Comparison of ENCODE assay signal across 16 cellular contexts in genomic region chr1:66642992-66643391, GRCh38.
"Had no signal": no experiment of that assay in that cellular context is flagged by ENCODE, and none has a peak within 500 bp of the region (broad histone marks: within the 10 kb centered on the region; RNA-seq: fewer than 3 reads in every experiment).

No MANE protein-coding gene starts in this region.

- H3K27ac Mint-ChIP-seq: activated naive CD4-positive, alpha-beta T cell treated with anti-CD3 and anti-CD28 coated beads for 36 hours; activated T-helper 17 cell treated with anti-CD3 and anti-CD28 coated beads, Interleukin-2, amount 50 U/mL, for 72 hours; memory B cell; naive thymus-derived CD8-positive, alpha-beta T cell; progenitor cell of endocrine pancreas; stimulated activated naive CD8-positive, alpha-beta T cell treated with anti-CD3 and anti-CD28 coated beads, Interleukin-15, Interleukin-2, amounts not matched to agents 100 ng/mL and 50 ng/mL, for 24 hours had no signal

- H3K4me1 Mint-ChIP-seq: activated T-helper 17 cell treated with anti-CD3 and anti-CD28 coated beads, Interleukin-2, amount 50 U/mL, for 72 hours; memory B cell had no signal

- ATAC-seq: activated T-helper 17 cell treated with anti-CD3 and anti-CD28 coated beads, Interleukin-2, amount 50 U/mL, for 72 hours; naive thymus-derived CD8-positive, alpha-beta T cell; right cardiac atrium had no signal

- H3K36me3 Mint-ChIP-seq: memory B cell; naive thymus-derived CD8-positive, alpha-beta T cell had no signal

- DNase-seq: activated CD4-positive, alpha-beta T cell treated with anti-CD3 and anti-CD28 coated beads, Interleukin-2, amount 50 U/mL, for 1 hour; activated naive CD4-positive, alpha-beta T cell treated with anti-CD3 and anti-CD28 coated beads for 36 hours; left ventricle myocardium inferior; naive thymus-derived CD8-positive, alpha-beta T cell; right cardiac atrium; small intestine; stimulated activated CD4-positive, alpha-beta T cell treated with anti-CD3 and anti-CD28 coated beads, Interleukin-4, amount 100 ng/mL, for 4 hours; stimulated activated CD8-positive, alpha-beta memory T cell treated with anti-CD3 and anti-CD28 coated beads, Interleukin-4, amount 100 ng/mL, for 48 hours; testis; upper lobe of left lung had no signal

- H3K4me3 ChIP-seq: ascending aorta, hepatocyte, left ventricle myocardium inferior, testis, upper lobe of left lung had no signal

- H3K9me3 Mint-ChIP-seq: activated naive CD4-positive, alpha-beta T cell treated with anti-CD3 and anti-CD28 coated beads for 36 hours; activated T-helper 17 cell treated with anti-CD3 and anti-CD28 coated beads, Interleukin-2, amount 50 U/mL, for 72 hours; memory B cell; naive thymus-derived CD8-positive, alpha-beta T cell; stimulated activated naive CD8-positive, alpha-beta T cell treated with anti-CD3 and anti-CD28 coated beads, Interleukin-15, Interleukin-2, amounts not matched to agents 100 ng/mL and 50 ng/mL, for 24 hours had no signal

- H3K4me3 Mint-ChIP-seq: activated naive CD4-positive, alpha-beta T cell treated with anti-CD3 and anti-CD28 coated beads for 36 hours; activated T-helper 17 cell treated with anti-CD3 and anti-CD28 coated beads, Interleukin-2, amount 50 U/mL, for 72 hours; memory B cell; naive thymus-derived CD8-positive, alpha-beta T cell; stimulated activated naive CD8-positive, alpha-beta T cell treated with anti-CD3 and anti-CD28 coated beads, Interleukin-15, Interleukin-2, amounts not matched to agents 100 ng/mL and 50 ng/mL, for 24 hours had no signal
